ENCODE assay signal across 8 cellular contexts in genomic region chr4:4247711-4248035, GRCh38. TPM values are rescaled to one million over a fixed set of nuclear protein-coding genes. Genes with fewer than 3 reads are reported as not detected.
DNase-seq lines count a peak whose midpoint lies in the region; ATAC-seq and TF ChIP-seq lines count a peak whose summit lies in the region.

No MANE protein-coding gene starts in this region.

- WGBS in adipose tissue, 3 donors: 0 to 1% (median 1%) methylated on average over 12 of the region's 12 CpGs
- WGBS in tibial nerve, 2 donors: 0% methylated on average over 12 of the region's 12 CpGs

- TF ChIP-seq POLR2A in tibial nerve (IDR thresholded peaks at IDR 0.05): no peak

- no peak for TF ChIP-seq CTCF in tibial nerve (IDR thresholded peaks at IDR 0.05)

- DNase-seq in DMS53 treated with DMSO at 0.1 percent for 48 hours (lab: John Stamatoyannopoulos, UW; ENCODE audit: unreplicated experiment) (peak; percentile 76), DMS53 (lab: John Stamatoyannopoulos, UW) (no peak), left lobe of liver (ENCODE audit: low spot score) (no peak), tibial nerve (ENCODE audit: low spot score in 2 of 2) (no peak), LoVo (ENCODE audit: low spot score) (no peak), activated gamma-delta T cell (lab: John Stamatoyannopoulos, UW) (no peak)

- peak overlapping the region; percentile 83 to 99 (median 92) for H3K4me3 ChIP-seq in tibial nerve

- H3K4me1 ChIP-seq in tibial nerve: peaks cover 0 to 38% (median 18%) of the 10 kb centered on the region in 4 donors

- H3K27ac ChIP-seq in adipose tissue (ENCODE audit: low read depth, low read length) (peak overlapping the region; percentile 16), tibial nerve (peak overlapping the region; percentile 87 to 96 (median 92))

- H3K27me3 ChIP-seq in tibial nerve: no peaks in the 10 kb centered on the region

- peak; percentile 6 for ATAC-seq in HG03175 (IDR thresholded peaks at IDR 0.05; ENCODE audit: unreplicated experiment)
- peak; percentile 37 for ATAC-seq in left lobe of liver

- no peak for TF ChIP-seq EP300 in tibial nerve (IDR thresholded peaks at IDR 0.05)

- no peaks in the 10 kb centered on the region for H3K9me3 ChIP-seq in tibial nerve

- H3K36me3 ChIP-seq in tibial nerve: peaks cover 0 to 27% (median 0%) of the 10 kb centered on the region in 3 donors

RNA-seq across cellular contexts. Expression of gene TMEM128, which starts 0.3 kb away (rescaled TPM):
- polyA plus RNA-seq in adipose tissue: 10 to 100 TPM; 13.9 to 26.3 (median 25.2) TPM
- total RNA-seq in left lobe of liver (4.7 TPM), tibial nerve (10 to 100 TPM; 13.3 to 36.5 (median 23.8) TPM)

RNA-seq across cellular contexts. Expression of gene OTOP1, which starts 20.9 kb away (rescaled TPM):
- not detected for polyA plus RNA-seq in adipose tissue
- total RNA-seq in left lobe of liver: not detected
- total RNA-seq in tibial nerve: not detected

RNA-seq across cellular contexts. Expression of gene LYAR, which starts 42.3 kb away (rescaled TPM):
- 10 to 100 TPM in 2 of 3 donors, 1 to 10 TPM in 1; 3.8 to 18.4 (median 16.1) TPM for polyA plus RNA-seq in adipose tissue
- total RNA-seq in left lobe of liver (3.0 TPM), tibial nerve (10 to 100 TPM in 3 of 4 donors, 1 to 10 TPM in 1; 4.7 to 16.1 (median 10.3) TPM)

RNA-seq across cellular contexts. Expression of gene ZBTB49, which starts 42.4 kb away (rescaled TPM):
- polyA plus RNA-seq in adipose tissue: 1 to 10 TPM; 1.4 to 5.1 (median 1.7) TPM
- total RNA-seq in left lobe of liver (3.2 TPM), tibial nerve (10 to 100 TPM in 2 of 4 donors, 1 to 10 TPM in 2; 5.1 to 28.4 (median 10.1) TPM)
